1 cellular context compared by ENCODE assay signal in genomic region chr1:159790237-159790917, GRCh38.
TF ChIP-seq lines count a peak whose summit lies in the region.

No MANE protein-coding gene starts in this region.

TF ChIP-seq in GM12878, 131 proteins besides CTCF, POLR2A, EP300 and RAD21 (continued from another document):
- TF ChIP-seq ZNF592 (IDR thresholded peaks at IDR 0.05) = no peak
- TF ChIP-seq SIX5 (IDR thresholded peaks at IDR 0.05; ENCODE audit: low read depth, low read length, severe bottlenecking) = no peak
- no peak for TF ChIP-seq MXI1 (IDR thresholded peaks at IDR 0.05; ENCODE audit: low read depth, low read length)
- peak; percentile 13 for TF ChIP-seq USF1 (IDR thresholded peaks at IDR 0.05; ENCODE audit: borderline replicate concordance, extremely low read length, insufficient read depth, low read depth, low read length)
- no peak for TF ChIP-seq SMAD1 (IDR thresholded peaks at IDR 0.05; ENCODE audit: low read depth, partially characterized antibody)
- TF ChIP-seq HDGF (IDR thresholded peaks at IDR 0.05) = no peak
- TF ChIP-seq BHLHE40 (IDR thresholded peaks at IDR 0.05; ENCODE audit: borderline replicate concordance in 1 of 2, low read depth in 2 of 2, low read length in 1 of 2) = peak in 1 of 2 experiments; percentile 16; a peak in 1 of 4 replicates
